Comparison of ENCODE assay signal across 14 cellular contexts in genomic region chr2:85178980-85179411, GRCh38. TPM values are rescaled to one million over a fixed set of nuclear protein-coding genes. Genes with fewer than 3 reads are reported as not detected.
"Had no signal": no experiment of that assay in that cellular context is flagged by ENCODE, and none has a peak within 500 bp of the region (broad histone marks: within the 10 kb centered on the region; RNA-seq: fewer than 3 reads in every experiment).

No MANE protein-coding gene starts in this region.

- H3K36me3 ChIP-seq: left lung, pancreas had no signal

- H3K27ac Mint-ChIP-seq: activated naive CD8-positive, alpha-beta T cell; dendritic cell treated with granulocyte-macrophage colony-stimulating factor and Interleukin-4, amounts not matched to agents 40 ng/mL and 50 ng/mL, for 4 days; stimulated activated naive CD8-positive, alpha-beta T cell treated with anti-CD3 and anti-CD28 coated beads, Interleukin-15, Interleukin-2, amounts not matched to agents 100 ng/mL and 50 ng/mL, for 24 hours had no signal

- H3K27me3 ChIP-seq: left lung, pancreas, testis had no signal

- H3K9me3 Mint-ChIP-seq: dendritic cell treated with granulocyte-macrophage colony-stimulating factor and Interleukin-4, amounts not matched to agents 40 ng/mL and 50 ng/mL, for 4 days; effector memory CD8-positive, alpha-beta T cell; stimulated activated naive CD8-positive, alpha-beta T cell treated with anti-CD3 and anti-CD28 coated beads, Interleukin-15, Interleukin-2, amounts not matched to agents 100 ng/mL and 50 ng/mL, for 24 hours had no signal

- DNase-seq: amygdala; cerebellar nuclear complex; effector memory CD8-positive, alpha-beta T cell; left lung; pancreas; stimulated activated CD4-positive, alpha-beta T cell treated with anti-CD3 and anti-CD28 coated beads, Interleukin-15, amount 100 ng/mL, for 24 hours; stimulated activated CD4-positive, alpha-beta T cell treated with anti-CD3 and anti-CD28 coated beads, Interleukin-4, amount 100 ng/mL, for 24 hours; testis had no signal

- H3K9me3 ChIP-seq: left lung, pancreas, testis had no signal

- ATAC-seq: activated CD4-positive, CD25-positive, alpha-beta regulatory T cell treated with anti-CD3 and anti-CD28 coated beads, Interleukin-2, amount 50 U/mL, for 24 hours; effector memory CD8-positive, alpha-beta T cell; left lung; pancreas had no signal

- H3K4me1 ChIP-seq: testis had no signal

- H3K27ac ChIP-seq: left lung, pancreas, testis had no signal

- H3K4me3 ChIP-seq: left lung, pancreas, testis had no signal

- H3K36me3 Mint-ChIP-seq: activated naive CD8-positive, alpha-beta T cell had no signal

- H3K4me3 Mint-ChIP-seq: activated naive CD8-positive, alpha-beta T cell; dendritic cell treated with granulocyte-macrophage colony-stimulating factor and Interleukin-4, amounts not matched to agents 40 ng/mL and 50 ng/mL, for 4 days; effector memory CD8-positive, alpha-beta T cell; stimulated activated naive CD8-positive, alpha-beta T cell treated with anti-CD3 and anti-CD28 coated beads, Interleukin-15, Interleukin-2, amounts not matched to agents 100 ng/mL and 50 ng/mL, for 24 hours had no signal

RNA-seq across cellular contexts. Expression of gene TCF7L1, which starts 45.8 kb away (rescaled TPM):
- total RNA-seq: T-helper 2 cell treated with Interferon-gamma antibody and Interleukin-4, amounts not matched to agents 100 ng/mL and 5 ng/mL, for 36 hours had no signal
- polyA plus RNA-seq: neural cell had no signal
